Comparison of ENCODE assay signal across 8 cellular contexts in genomic region chr12:132490481-132491348, GRCh38. TPM values are rescaled to one million over a fixed set of nuclear protein-coding genes. Genes with fewer than 3 reads are reported as not detected.
DNase-seq lines count a peak whose midpoint lies in the region; ATAC-seq and TF ChIP-seq lines count a peak whose summit lies in the region.

No MANE protein-coding gene starts in this region.

- H2AFZ ChIP-seq in PC-3 (ENCODE audit: low read length) (no peak overlapping the region), neuron (ENCODE audit: low read depth, low read length) (no peak overlapping the region)

- no peaks in the 10 kb centered on the region for H3K27me3 ChIP-seq in PC-3 (ENCODE audit: low read length)
- H3K27me3 ChIP-seq in neuron (ENCODE audit: insufficient read depth, low read length) = peaks cover 25% of the 10 kb centered on the region

- H4K20me1 ChIP-seq in PC-3 (ENCODE audit: low read length) = peaks cover 51% of the 10 kb centered on the region

- H3K4me1 ChIP-seq in PC-3 (ENCODE audit: insufficient read depth, low read length) = peaks cover 41% of the 10 kb centered on the region
- peaks cover 42% of the 10 kb centered on the region for H3K4me1 ChIP-seq in neuron (ENCODE audit: insufficient read depth, low read length)

- H3K36me3 ChIP-seq in PC-3 (ENCODE audit: low read depth, low read length) = no peaks in the 10 kb centered on the region
- H3K36me3 ChIP-seq in neuron (ENCODE audit: insufficient read depth, low read length) = peaks cover 2% of the 10 kb centered on the region

- H3K9me3 ChIP-seq in PC-3 (ENCODE audit: low read length) (no peaks in the 10 kb centered on the region), neuron (ENCODE audit: low read length) (no peaks in the 10 kb centered on the region)

- no peaks in the 10 kb centered on the region for H3K9me2 ChIP-seq in PC-3 (replicated peaks; ENCODE audit: low read length)

- H3K4me3 ChIP-seq in AG09309 (ENCODE audit: control insufficient read depth, low read depth, low read length) = peak overlapping the region; percentile 66
- H3K4me3 ChIP-seq in PC-3 (ENCODE audit: low read length) = peak overlapping the region; percentile 77
- H3K4me3 ChIP-seq in epithelial cell of proximal tubule (ENCODE audit: low read depth, low read length) = peak overlapping the region; percentile 72
- peak overlapping the region; percentile 66 for H3K4me3 ChIP-seq in neuron (ENCODE audit: low read length)

- CTCF ChIA-PET in PC-3 (lab: Charles Lee) = no interaction called here

- POLR2A ChIA-PET in PC-3 (lab: Charles Lee; ENCODE audit: unreplicated experiment) = no interaction called here

- ATAC-seq in GM19328 (IDR thresholded peaks at IDR 0.05; ENCODE audit: unreplicated experiment) = peak; percentile 16
- ATAC-seq in PC-3 = peak; percentile 4; the same call in 1 of the 2 replicates

- intact Hi-C loops in PC-3 (cut with micrococcal nuclease) = loop anchor here (1.0 kb wide), 1 partner anchor 34 kb away; no protein-coding TSS in a partner anchor

- no peak overlapping the region for H3K27ac ChIP-seq in PC-3 (ENCODE audit: low read length)

- H3K9ac ChIP-seq in PC-3 (ENCODE audit: low read length) = peak overlapping the region; percentile 72

- peak overlapping the region; percentile 96 for H3K4me2 ChIP-seq in PC-3 (ENCODE audit: low read length)

- DNase-seq in AG09309 (ENCODE audit: low read depth) = no peak
- no peak for DNase-seq in PC-3
- DNase-seq in epithelial cell of proximal tubule (ENCODE audit: low read depth) = no peak
- DNase-seq in central memory CD4-positive, alpha-beta T cell = no peak
- no peak for DNase-seq in NCI-H2171 treated with DMSO at 0.1 percent for 48 hours (lab: John Stamatoyannopoulos, UW)
- DNase-seq in NOMO-1 (lab: John Stamatoyannopoulos, UW; ENCODE audit: unreplicated experiment in 2 of 2) = no peak

- BruUV-seq in PC-3 (replicated peaks; lab: Mats Ljungman, UMichigan) = no TSS peak

- TF ChIP-seq CTCF in AG09309 (IDR thresholded peaks at IDR 0.05; ENCODE audit: control insufficient read depth, insufficient read depth, low read depth, low read length, missing control alignments) = no peak
- TF ChIP-seq CTCF in PC-3 (conservative IDR thresholded peaks at IDR 0.05; ENCODE audit: low read depth, low read length) = no peak
- no peak for TF ChIP-seq CTCF in epithelial cell of proximal tubule (conservative IDR thresholded peaks at IDR 0.05; ENCODE audit: low read depth, low read length)

- no peaks in the 10 kb centered on the region for H3F3A ChIP-seq in PC-3 (ENCODE audit: low read length, unreplicated experiment)

- peaks cover 51% of the 10 kb centered on the region for H3K79me2 ChIP-seq in PC-3 (ENCODE audit: low read length)

RNA-seq across cellular contexts. Expression of gene FBRSL1, which starts 0.8 kb away (rescaled TPM):
- total RNA-seq in PC-3 (2014; rRNA removed) = 45.3 and 62.3 TPM in 2 replicates
- 57.4 and 95.9 TPM in 2 replicates for total RNA-seq in epithelial cell of proximal tubule
